ENCODE assay signal across 26 cellular contexts in genomic region chr4:140083320-140083719, GRCh38.
DNase-seq lines count a peak whose midpoint lies in the region; ATAC-seq, FAIRE-seq and TF ChIP-seq lines count a peak whose summit lies in the region.
"Had no signal": no experiment of that assay in that cellular context is flagged by ENCODE, and none has a peak within 500 bp of the region (broad histone marks: within the 10 kb centered on the region; RNA-seq: fewer than 3 reads in every experiment).

No MANE protein-coding gene starts in this region.

- H3K4me3 Mint-ChIP-seq in GM23338 (no peak overlapping the region), brain (no peak overlapping the region), nephron (no peak overlapping the region)
- H3K4me3 Mint-ChIP-seq: activated T-cell treated with anti-CD3 and anti-CD28 coated beads, Interleukin-2, amount 50 U/mL, for 4 hours; T-helper 1 cell treated with Interleukin-12 subunit alpha and Interleukin-12 subunit beta and Interleukin-4 antibody, amounts not matched to agents 30 μg/mL and 1 μg/mL, for 36 hours had no signal

- peak overlapping the region; percentile 97 to 99 for H3K27ac ChIP-seq in A549
- no peak overlapping the region for H3K27ac ChIP-seq in GM23338 (ENCODE audit: low read depth)
- peak overlapping the region in 1 of 5 donors; percentile 24 for H3K27ac ChIP-seq in stomach
- no peak overlapping the region for H3K27ac ChIP-seq in substantia nigra (ENCODE audit: low read depth, low read length, poor library complexity, severe bottlenecking)
- H3K27ac ChIP-seq: BLaER1 treated with 17β-estradiol and CSF1 and Interleukin-3, amounts not matched to agents 10 nM and 100 nM; neutrophil had no signal

- no peaks in the 10 kb centered on the region for H3K36me3 Mint-ChIP-seq in GM23338 (ENCODE audit: low read depth)
- H3K36me3 Mint-ChIP-seq in brain, result peaks cover 9% of the 10 kb centered on the region
- H3K36me3 Mint-ChIP-seq in nephron (ENCODE audit: low read depth), result peaks cover 2% of the 10 kb centered on the region

- no peak for FAIRE-seq in A549 (lab: Jason Lieb, UNC)
- FAIRE-seq: bronchial epithelial cell, colon, GM12892, keratinocyte, RCC 7860 had no signal

- TF ChIP-seq POLR2A in A549 (IDR thresholded peaks at IDR 0.05; ENCODE audit: low read length), result no peak
- TF ChIP-seq POLR2A in stomach (IDR thresholded peaks at IDR 0.05), result no peak

- H4K20me1 ChIP-seq in GM23338 (replicated peaks; ENCODE audit: insufficient read depth), result no peaks in the 10 kb centered on the region

- H3K4me2 ChIP-seq in A549 (peak overlapping the region; percentile 83), GM23338 (no peak overlapping the region)
- H3K4me2 ChIP-seq: BLaER1 treated with 17β-estradiol and CSF1 and Interleukin-3, amounts not matched to agents 10 nM and 100 nM had no signal

- H3K9me3 Mint-ChIP-seq in GM23338 (no peaks in the 10 kb centered on the region), brain (no peaks in the 10 kb centered on the region), nephron (no peaks in the 10 kb centered on the region)
- H3K9me3 Mint-ChIP-seq: activated T-cell treated with anti-CD3 and anti-CD28 coated beads, Interleukin-2, amount 50 U/mL, for 4 hours; T-helper 1 cell treated with Interleukin-12 subunit alpha and Interleukin-12 subunit beta and Interleukin-4 antibody, amounts not matched to agents 30 μg/mL and 1 μg/mL, for 36 hours had no signal

- no peaks in the 10 kb centered on the region for H3K9me2 ChIP-seq in GM23338 (ENCODE audit: insufficient read depth)

- H3K36me3 ChIP-seq in GM23338 (ENCODE audit: insufficient read depth) (no peaks in the 10 kb centered on the region), stomach (no peaks in the 10 kb centered on the region)
- H3K36me3 ChIP-seq: neutrophil, prostate gland had no signal

- no peak overlapping the region for H2AFZ ChIP-seq in GM23338

- no peaks in the 10 kb centered on the region for H3K27me3 ChIP-seq in GM23338 (ENCODE audit: insufficient read depth)
- no peaks in the 10 kb centered on the region for H3K27me3 ChIP-seq in stomach
- H3K27me3 ChIP-seq: BLaER1 treated with 17β-estradiol and CSF1 and Interleukin-3, amounts not matched to agents 10 nM and 100 nM; neutrophil had no signal

- H3K27ac Mint-ChIP-seq in GM23338, result peak overlapping the region; percentile 42
- peak overlapping the region in 3 of 5 experiments; percentile 36 to 90 (median 85) for H3K27ac Mint-ChIP-seq in brain
- H3K27ac Mint-ChIP-seq in nephron, result peak overlapping the region; percentile 69 to 80 (median 71)
- H3K27ac Mint-ChIP-seq: T-helper 1 cell treated with Interleukin-12 subunit alpha and Interleukin-12 subunit beta and Interleukin-4 antibody, amounts not matched to agents 30 μg/mL and 1 μg/mL, for 36 hours had no signal

- ATAC-seq in A549, result no peak
- no peak for ATAC-seq in GM23338
- ATAC-seq: activated T-cell treated with anti-CD3 and anti-CD28 coated beads, Interleukin-2, amount 50 U/mL, for 4 hours had no signal

- DNase-seq in A549 (ENCODE audit: low read depth in 1 of 2, low spot score in 1 of 2), result no peak
- DNase-seq in GM23338 (ENCODE audit: low spot score), result no peak
- no peak for DNase-seq in stomach
- no peak for DNase-seq in KBM-7
- no peak for DNase-seq in substantia nigra (lab: John Stamatoyannopoulos, UW)
- no peak for DNase-seq in mucosa of gallbladder (ENCODE audit: low spot score)
- DNase-seq: ACHN; activated CD4-positive, alpha-beta T cell treated with anti-CD3 and anti-CD28 coated beads for 48 hours; activated T-cell treated with anti-CD3 and anti-CD28 coated beads, Interleukin-2, amount 50 U/mL, for 4 hours; DND-41; effector memory CD4-positive, alpha-beta T cell; H7; NCI-H1092 treated with DMSO at 0.1 percent for 48 hours; NCI-H1930; NK-92 treated with Interleukin-12 subunit alpha and Interleukin-12 subunit beta, amount 100 ng/mL, for 24 hours had no signal

- no peaks in the 10 kb centered on the region for H3K9me3 ChIP-seq in A549
- H3K9me3 ChIP-seq in stomach, result no peaks in the 10 kb centered on the region
- H3K9me3 ChIP-seq: neutrophil, prostate gland had no signal

- 12% methylated on average over 1 of the region's 1 CpG for WGBS in A549 (ENCODE audit: missing lambda C conversion rate)
- WGBS in stomach, 5 donors, result 36 to 63% (median 43%) methylated on average over 1 of the region's 1 CpG

- H3K4me1 ChIP-seq in A549, result peaks cover 95% of the 10 kb centered on the region
- peaks cover 59% of the 10 kb centered on the region for H3K4me1 ChIP-seq in GM23338 (ENCODE audit: insufficient read depth)
- peaks cover 0 to 71% (median 33%) of the 10 kb centered on the region in 4 donors for H3K4me1 ChIP-seq in stomach

- no peak overlapping the region for H3K4me3 ChIP-seq in A549
- no peak overlapping the region for H3K4me3 ChIP-seq in GM23338
- no peak overlapping the region for H3K4me3 ChIP-seq in stomach
- H3K4me3 ChIP-seq: BLaER1 treated with 17β-estradiol and CSF1 and Interleukin-3, amounts not matched to agents 10 nM and 100 nM; prostate gland had no signal

- no peak for TF ChIP-seq RAD21 in A549 (conservative IDR thresholded peaks at IDR 0.05 in 1 of 2, IDR thresholded peaks at IDR 0.05 in 1 of 2)

- TF ChIP-seq EP300 in A549 (IDR thresholded peaks at IDR 0.05) (no peak), stomach (IDR thresholded peaks at IDR 0.05) (no peak)

- POLR2A ChIA-PET in A549 (lab: Yijun Ruan, JAX), result no interaction called here

- intact Hi-C loops in stomach (cut with DNase I; ENCODE audit: low total_unique reads), result no loop called here

- CTCF ChIA-PET in A549 (lab: Yijun Ruan, JAX), result interaction anchor here (1.3 kb wide), 1 partner anchor 34 kb away, joined by 3 read pairs; no protein-coding TSS in a partner anchor

- peaks cover 61% of the 10 kb centered on the region for H3K4me1 Mint-ChIP-seq in GM23338
- peaks cover 65% of the 10 kb centered on the region for H3K4me1 Mint-ChIP-seq in brain
- H3K4me1 Mint-ChIP-seq in nephron, result peaks cover 70% of the 10 kb centered on the region

- no peaks in the 10 kb centered on the region for H3F3A ChIP-seq in GM23338 (replicated peaks; ENCODE audit: low read depth)

- H3K27me3 Mint-ChIP-seq in GM23338 (ENCODE audit: insufficient read depth, low read depth, poor library complexity) (peaks cover 4% of the 10 kb centered on the region), brain (no peaks in the 10 kb centered on the region), nephron (ENCODE audit: low read depth) (peaks cover 3% of the 10 kb centered on the region)

- in situ Hi-C loops in KBM-7 (cut with MboI; ENCODE audit: low pct_unique_long_range_greater_than_20kb, low sequenced_read_pairs), result no loop called here

- H3K79me2 ChIP-seq in GM23338 (replicated peaks; ENCODE audit: insufficient read depth), result no peaks in the 10 kb centered on the region

- no peak for TF ChIP-seq CTCF in A549 (IDR thresholded peaks at IDR 0.05)
- no peak for TF ChIP-seq CTCF in GM23338 (conservative IDR thresholded peaks at IDR 0.05; ENCODE audit: low read depth in 2 of 2)
- TF ChIP-seq CTCF in brain (conservative IDR thresholded peaks at IDR 0.05), result no peak
- TF ChIP-seq CTCF in nephron (IDR thresholded peaks at IDR 0.05; ENCODE audit: unreplicated experiment in 3 of 3), result no peak
- no peak for TF ChIP-seq CTCF in stomach (IDR thresholded peaks at IDR 0.05)

TF ChIP-seq in A549, 52 proteins besides CTCF, POLR2A, EP300 and RAD21 (continues in another document):
- TF ChIP-seq RNF2 (IDR thresholded peaks at IDR 0.05; ENCODE audit: borderline replicate concordance, low read depth) (no peak), MAX (IDR thresholded peaks at IDR 0.05) (no peak), FOSL2 (IDR thresholded peaks at IDR 0.05) (no peak), FOSL2 (CRISPR knock-in tag; IDR thresholded peaks at IDR 0.05) (no peak), RARB (CRISPR knock-in tag; IDR thresholded peaks at IDR 0.05) (no peak), EHF (CRISPR knock-in tag; IDR thresholded peaks at IDR 0.05) (no peak), USF2 (IDR thresholded peaks at IDR 0.05) (no peak), ZFP36 (IDR thresholded peaks at IDR 0.05; ENCODE audit: borderline replicate concordance, partially characterized antibody) (no peak), CHD4 (IDR thresholded peaks at IDR 0.05; ENCODE audit: borderline replicate concordance) (no peak), HOXB13 (CRISPR knock-in tag; IDR thresholded peaks at IDR 0.05; ENCODE audit: low read depth) (no peak)

TF ChIP-seq in GM23338, 12 proteins besides CTCF, POLR2A, EP300 and RAD21 (continues in another document):
- no peak for TF ChIP-seq REST (IDR thresholded peaks at IDR 0.05; ENCODE audit: unreplicated experiment)
- no peak for TF ChIP-seq CREB1 (CRISPR knock-in tag; IDR thresholded peaks at IDR 0.05; ENCODE audit: low read depth)
- TF ChIP-seq ZNF114 (CRISPR knock-in tag; IDR thresholded peaks at IDR 0.05), result no peak
- TF ChIP-seq NANOG (IDR thresholded peaks at IDR 0.05; ENCODE audit: borderline replicate concordance), result no peak

Comparison
In these comparisons a context has a peak if more than half of its experiments do, and no peak if none do; other contexts are left out.
1. H3K27ac ChIP-seq: peak in A549 (2 of 2); none in GM23338 (single experiment) and substantia nigra (single experiment).
2. Peak in every context shown above with its lines, with median percentiles within 50 percentile points of each other: H3K27ac Mint-ChIP-seq.